ENCODE assay signal across 8 cellular contexts in the genomic region with DNA sequence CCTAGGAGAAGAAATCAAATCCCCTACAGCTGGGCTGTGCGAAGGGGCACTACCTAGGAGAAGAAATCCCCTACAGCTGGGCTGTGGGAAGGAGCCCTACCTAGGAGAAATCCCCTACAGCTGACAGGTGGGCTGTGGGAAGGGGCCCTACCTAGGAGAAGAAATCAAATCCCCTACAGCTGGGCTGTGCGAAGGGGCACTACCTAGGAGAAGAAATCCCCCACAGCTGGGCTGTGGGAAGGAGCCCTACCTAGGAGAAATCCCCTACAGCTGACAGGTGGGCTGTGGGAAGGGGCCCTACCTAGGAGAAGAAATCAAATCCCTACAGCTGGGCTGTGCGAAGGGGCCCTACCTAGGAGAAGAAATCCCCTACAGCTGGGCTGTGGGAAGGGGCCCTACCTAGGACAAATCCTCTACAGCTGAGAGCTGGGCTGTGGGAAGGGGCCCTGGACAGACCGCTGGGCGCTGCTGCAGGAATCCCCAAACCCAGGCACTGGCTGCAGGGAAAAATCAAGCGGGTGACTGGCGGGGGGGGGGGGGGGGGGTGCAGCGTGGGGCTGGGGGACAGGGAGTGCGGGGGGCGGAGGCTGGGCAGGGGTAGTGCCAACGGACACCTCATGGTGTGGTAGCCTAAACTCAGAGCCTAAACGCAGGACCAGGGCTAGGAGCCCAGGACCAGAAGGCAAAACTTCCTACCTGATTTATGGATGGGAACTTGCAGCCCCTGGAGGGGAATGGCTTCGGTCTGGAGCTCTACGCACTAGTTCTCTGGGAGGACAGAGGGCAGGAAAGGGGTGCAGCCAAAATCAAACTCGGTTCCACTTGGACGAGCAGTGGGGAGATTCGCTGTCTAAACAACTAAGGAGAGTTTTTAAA. TPM values are rescaled to one million over a fixed set of nuclear protein-coding genes. Genes with fewer than 3 reads are reported as not detected.
DNase-seq lines count a peak whose midpoint lies in the region; ATAC-seq and TF ChIP-seq lines count a peak whose summit lies in the region.
"Not testable (repeated sequence)": the region's sequence is repeated elsewhere in the genome, so short reads cannot be mapped to it uniquely, and the experiment has no call there.

No MANE protein-coding gene starts in this region.

- peak overlapping the region; percentile 85 for H3K27ac ChIP-seq in KMS-11
- H3K27ac ChIP-seq in effector memory CD4-positive, alpha-beta T cell (ENCODE audit: insufficient read depth, low read length, poor library complexity, severe bottlenecking) = peak overlapping the region; percentile 71

- H3K27ac Mint-ChIP-seq in activated CD4-positive, alpha-beta memory T cell treated with anti-CD3 and anti-CD28 coated beads for 36 hours = peak overlapping the region; percentile 94

- H3K36me3 ChIP-seq in KMS-11 (ENCODE audit: insufficient read depth); effector memory CD4-positive, alpha-beta T cell (ENCODE audit: control insufficient read depth, insufficient read depth, low read length); skeletal muscle satellite cell (ENCODE audit: insufficient read depth, low read length): not testable (repeated sequence)

- H3K36me3 Mint-ChIP-seq in activated CD4-positive, alpha-beta memory T cell treated with anti-CD3 and anti-CD28 coated beads for 36 hours = peaks cover 22% of the 10 kb centered on the region

- DNase-seq in AG04449 (ENCODE audit: low read depth, low spot score); left lobe of liver (ENCODE audit: low spot score): not testable (repeated sequence)
- peak; percentile 40 for DNase-seq in activated CD4-positive, alpha-beta memory T cell treated with anti-CD3 and anti-CD28 coated beads for 36 hours
- peak in 1 of 3 donors; percentile 5 for DNase-seq in effector memory CD4-positive, alpha-beta T cell

- H3K9me3 Mint-ChIP-seq in activated CD4-positive, alpha-beta memory T cell treated with anti-CD3 and anti-CD28 coated beads for 36 hours = not testable (repeated sequence)

- H3K4me1 ChIP-seq in KMS-11 (ENCODE audit: low read depth, poor library complexity, severe bottlenecking) (peaks cover 18% of the 10 kb centered on the region), skeletal muscle satellite cell (ENCODE audit: control insufficient read depth, insufficient read depth, low read length) (peaks cover 29% of the 10 kb centered on the region)
- H3K4me1 ChIP-seq in effector memory CD4-positive, alpha-beta T cell (ENCODE audit: control insufficient read depth, insufficient read depth, low read length, poor library complexity, severe bottlenecking) = not testable (repeated sequence)

- peak; percentile 23 for ATAC-seq in GM18873 (IDR thresholded peaks at IDR 0.05; ENCODE audit: low FRiP score, unreplicated experiment)
- peak; percentile 19 for ATAC-seq in HG02678 (IDR thresholded peaks at IDR 0.05; ENCODE audit: unreplicated experiment)
- peak; percentile 27 for ATAC-seq in left lobe of liver

- not testable (repeated sequence) for H3K9me3 ChIP-seq in effector memory CD4-positive, alpha-beta T cell (ENCODE audit: control insufficient read depth, low read length); skeletal muscle satellite cell (replicated peaks; ENCODE audit: low read length)

- H3K4me1 Mint-ChIP-seq in activated CD4-positive, alpha-beta memory T cell treated with anti-CD3 and anti-CD28 coated beads for 36 hours (ENCODE audit: low read depth) = peaks cover 44% of the 10 kb centered on the region

- H3K27me3 ChIP-seq in KMS-11 (ENCODE audit: insufficient read depth, low read depth); effector memory CD4-positive, alpha-beta T cell (replicated peaks; ENCODE audit: control insufficient read depth, insufficient read depth, low read length, poor library complexity, severe bottlenecking); skeletal muscle satellite cell (ENCODE audit: control insufficient read depth, insufficient read depth, low read length): not testable (repeated sequence)

- H3K4me3 Mint-ChIP-seq in activated CD4-positive, alpha-beta memory T cell treated with anti-CD3 and anti-CD28 coated beads for 36 hours = peak overlapping the region; percentile 87

- TF ChIP-seq CTCF in AG04449 (IDR thresholded peaks at IDR 0.05; ENCODE audit: insufficient read depth, low read length, missing control alignments); KMS-11 (conservative IDR thresholded peaks at IDR 0.05; ENCODE audit: low read depth, low read length): not testable (repeated sequence)

- not testable (repeated sequence) for H4K20me1 ChIP-seq in KMS-11 (ENCODE audit: insufficient read depth)

- peaks cover 16% of the 10 kb centered on the region; the same call in 1 of the 2 replicates for H3K79me2 ChIP-seq in KMS-11 (ENCODE audit: insufficient read depth, low read depth)

- CTCF ChIA-PET in AG04449 (lab: Yijun Ruan, JAX) = interaction anchor here (1.4 to 2.6 kb wide), 9 partner anchors 10 to 42 kb away, joined by 4 to 19 read pairs (median 7); no protein-coding TSS in a partner anchor
- CTCF ChIA-PET in activated CD4-positive, alpha-beta memory T cell treated with anti-CD3 and anti-CD28 coated beads for 36 hours (lab: Charles Lee) = interaction anchor here (1.0 to 2.6 kb wide), 9 partner anchors 9 to 537 kb away, joined by 3 to 18 read pairs (median 5); no protein-coding TSS in a partner anchor

- H2AFZ ChIP-seq in KMS-11 (ENCODE audit: low read depth) = peak overlapping the region; percentile 68; the same call in 1 of the 2 replicates

- H3K4me2 ChIP-seq in KMS-11 (peak overlapping the region; percentile 87), skeletal muscle satellite cell (ENCODE audit: low read length) (peak overlapping the region; percentile 95)

- POLR2A ChIA-PET in AG04449 (lab: Yijun Ruan, JAX) = not testable (repeated sequence)
- POLR2A ChIA-PET in activated CD4-positive, alpha-beta memory T cell treated with anti-CD3 and anti-CD28 coated beads for 36 hours (lab: Charles Lee) = interaction anchor here (1.7 kb wide), 1 partner anchor 32 kb away, joined by 4 read pairs; no protein-coding TSS in a partner anchor

- H3K4me3 ChIP-seq in AG04449 (ENCODE audit: low read depth, low read length) (peak overlapping the region; percentile 100), skeletal muscle satellite cell (ENCODE audit: low read length) (peak overlapping the region; percentile 89)
- not testable (repeated sequence) for H3K4me3 ChIP-seq in KMS-11 (IDR thresholded peaks at IDR 0.05; ENCODE audit: insufficient read depth, low read depth, low read length)
- H3K4me3 ChIP-seq in effector memory CD4-positive, alpha-beta T cell (ENCODE audit: insufficient read depth, low read depth, low read length, poor library complexity, severe bottlenecking) = peak overlapping the region; percentile 74

- not testable (repeated sequence) for H3K27me3 Mint-ChIP-seq in activated CD4-positive, alpha-beta memory T cell treated with anti-CD3 and anti-CD28 coated beads for 36 hours

- peak overlapping the region; percentile 75 for H3K9ac ChIP-seq in KMS-11
- peak overlapping the region; percentile 95 for H3K9ac ChIP-seq in skeletal muscle satellite cell (ENCODE audit: low read depth, low read length)

- intact Hi-C loops in activated CD4-positive, alpha-beta memory T cell treated with anti-CD3 and anti-CD28 coated beads for 36 hours (cut with micrococcal nuclease) = loop anchor here (2.0 to 5.0 kb wide), 3 partner anchors 42 to 1055 kb away; partner anchors contain the start of gene RABGGTB

RNA-seq across cellular contexts. Expression of gene CRYZ, which starts 0.5 kb away (rescaled TPM):
- 10 to 100 TPM; 22.0 to 22.5 TPM for total RNA-seq in activated CD4-positive, alpha-beta memory T cell treated with anti-CD3 and anti-CD28 coated beads for 36 hours
- total RNA-seq in left lobe of liver = 154 TPM
- total RNA-seq in skeletal muscle satellite cell (2012; rRNA removed) = 41.8 and 53.7 TPM in 2 replicates

RNA-seq across cellular contexts. Expression of gene TYW3, which starts 0.6 kb away (rescaled TPM):
- 10 to 100 TPM; 29.0 to 30.3 TPM for total RNA-seq in activated CD4-positive, alpha-beta memory T cell treated with anti-CD3 and anti-CD28 coated beads for 36 hours
- total RNA-seq in left lobe of liver = 6.6 TPM
- total RNA-seq in skeletal muscle satellite cell (2012; rRNA removed) = 14.6 and 17.0 TPM in 2 replicates

RNA-seq across cellular contexts. Expression of gene ERICH3, which starts 58.7 kb away (rescaled TPM):
- total RNA-seq in activated CD4-positive, alpha-beta memory T cell treated with anti-CD3 and anti-CD28 coated beads for 36 hours = not detected
- total RNA-seq in left lobe of liver = 0.15 TPM
- not detected in 2 replicates for total RNA-seq in skeletal muscle satellite cell (2012; rRNA removed)
